1 cellular context compared by ENCODE assay signal in the genomic region with DNA sequence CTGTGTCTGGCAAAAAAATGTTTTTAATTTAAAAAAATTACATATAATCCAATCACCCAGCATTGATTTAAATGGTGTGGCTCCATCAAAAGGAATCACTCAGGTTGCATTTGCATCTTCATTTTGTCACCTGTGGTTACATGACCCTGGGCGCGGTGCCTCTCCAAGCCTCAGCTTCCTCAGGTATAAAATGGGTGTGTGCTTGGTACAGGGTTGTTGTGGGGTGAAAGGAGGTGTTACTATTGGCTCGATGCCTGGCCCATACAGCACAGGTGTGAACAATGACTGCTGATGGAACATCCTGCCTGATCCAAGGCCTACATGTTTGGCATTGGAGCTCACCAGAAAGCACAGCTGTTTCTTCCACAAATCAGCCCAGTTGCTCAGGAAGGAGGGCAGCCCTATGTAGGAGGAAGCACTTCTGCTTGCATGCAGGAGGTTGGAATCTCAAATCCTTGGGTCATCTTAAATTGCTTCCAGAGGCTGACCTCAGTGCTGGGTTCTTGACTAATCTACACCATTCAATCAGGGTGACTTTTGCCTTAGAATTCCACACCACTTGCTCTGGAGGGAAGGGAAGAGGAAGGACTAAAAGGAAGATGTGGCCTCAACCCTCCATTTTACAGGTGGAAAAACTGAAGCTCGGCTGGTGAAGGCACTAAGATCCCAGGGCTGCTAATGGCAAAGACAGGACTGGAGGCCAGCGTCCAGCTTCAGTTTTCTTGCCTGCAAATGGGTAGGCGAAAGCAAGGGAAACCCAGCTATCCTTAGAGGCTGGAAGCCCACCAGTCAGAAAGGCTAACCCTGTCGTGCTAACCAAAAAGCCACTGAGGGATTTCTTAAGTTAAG.
TF ChIP-seq lines count a peak whose summit lies in the region.

No MANE protein-coding gene starts in this region.

TF ChIP-seq in IMR-90, 13 proteins besides CTCF, POLR2A, EP300 and RAD21:
- no peak for TF ChIP-seq CEBPB (IDR thresholded peaks at IDR 0.05; ENCODE audit: low read depth, low read length)
- no peak for TF ChIP-seq RCOR1 (IDR thresholded peaks at IDR 0.05; ENCODE audit: insufficient replicate concordance, low read length)
- TF ChIP-seq, protein P1, sequence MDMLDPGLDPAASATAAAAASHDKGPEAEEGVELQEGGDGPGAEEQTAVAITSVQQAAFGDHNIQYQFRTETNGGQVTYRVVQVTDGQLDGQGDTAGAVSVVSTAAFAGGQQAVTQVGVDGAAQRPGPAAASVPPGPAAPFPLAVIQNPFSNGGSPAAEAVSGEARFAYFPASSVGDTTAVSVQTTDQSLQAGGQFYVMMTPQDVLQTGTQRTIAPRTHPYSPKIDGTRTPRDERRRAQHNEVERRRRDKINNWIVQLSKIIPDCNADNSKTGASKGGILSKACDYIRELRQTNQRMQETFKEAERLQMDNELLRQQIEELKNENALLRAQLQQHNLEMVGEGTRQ (IDR thresholded peaks at IDR 0.05; ENCODE audit: low read depth, low read length), result no peak
- no peak for TF ChIP-seq MAFK (IDR thresholded peaks at IDR 0.05; ENCODE audit: low read depth, low read length)
- no peak for TF ChIP-seq SMC3 (IDR thresholded peaks at IDR 0.05; ENCODE audit: low read depth, low read length)
- TF ChIP-seq, protein P2, sequence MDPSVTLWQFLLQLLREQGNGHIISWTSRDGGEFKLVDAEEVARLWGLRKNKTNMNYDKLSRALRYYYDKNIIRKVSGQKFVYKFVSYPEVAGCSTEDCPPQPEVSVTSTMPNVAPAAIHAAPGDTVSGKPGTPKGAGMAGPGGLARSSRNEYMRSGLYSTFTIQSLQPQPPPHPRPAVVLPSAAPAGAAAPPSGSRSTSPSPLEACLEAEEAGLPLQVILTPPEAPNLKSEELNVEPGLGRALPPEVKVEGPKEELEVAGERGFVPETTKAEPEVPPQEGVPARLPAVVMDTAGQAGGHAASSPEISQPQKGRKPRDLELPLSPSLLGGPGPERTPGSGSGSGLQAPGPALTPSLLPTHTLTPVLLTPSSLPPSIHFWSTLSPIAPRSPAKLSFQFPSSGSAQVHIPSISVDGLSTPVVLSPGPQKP (IDR thresholded peaks at IDR 0.05; ENCODE audit: borderline replicate concordance, low read depth, low read length), result no peak
- no peak for TF ChIP-seq FOS (IDR thresholded peaks at IDR 0.05; ENCODE audit: low read depth, low read length)
- no peak for TF ChIP-seq MAZ (IDR thresholded peaks at IDR 0.05; ENCODE audit: borderline replicate concordance, low read depth, low read length)
- TF ChIP-seq NFE2L2 (IDR thresholded peaks at IDR 0.05; ENCODE audit: low read depth, low read length), result no peak
- TF ChIP-seq CHD1 (IDR thresholded peaks at IDR 0.05; ENCODE audit: low read depth, low read length), result no peak
- TF ChIP-seq BHLHE40 (IDR thresholded peaks at IDR 0.05; ENCODE audit: low read depth, low read length), result no peak
- TF ChIP-seq RFX5 (IDR thresholded peaks at IDR 0.05; ENCODE audit: low read depth, low read length), result no peak
- no peak for TF ChIP-seq MXI1 (IDR thresholded peaks at IDR 0.05; ENCODE audit: borderline replicate concordance, low read depth, low read length)
